Comparison of ENCODE assay signal across 13 cellular contexts in genomic region chr16:74169687-74170522, GRCh38.
DNase-seq lines count a peak whose midpoint lies in the region; ATAC-seq and TF ChIP-seq lines count a peak whose summit lies in the region.
"Had no signal": no experiment of that assay in that cellular context is flagged by ENCODE, and none has a peak within 500 bp of the region (broad histone marks: within the 10 kb centered on the region; RNA-seq: fewer than 3 reads in every experiment).

No MANE protein-coding gene starts in this region.

- H3K36me3 ChIP-seq in IMR-90 (ENCODE audit: control insufficient read depth, insufficient read depth, low read length) (no peaks in the 10 kb centered on the region), esophagus muscularis mucosa (no peaks in the 10 kb centered on the region)
- H3K36me3 ChIP-seq: BE2C, WERI-Rb-1 had no signal

- no CpG with 5 or more reads among the region's 12 CpGs for WGBS in IMR-90 (ENCODE audit: extremely low coverage in 2 of 2, insufficient read length in 1 of 2), 2 experiments
- WGBS in esophagus muscularis mucosa = 18% methylated on average over 12 of the region's 12 CpGs

- no peak overlapping the region for H3K56ac ChIP-seq in IMR-90 (ENCODE audit: extremely low read depth, insufficient read depth, low read length)

- no peak overlapping the region for H4K91ac ChIP-seq in IMR-90 (ENCODE audit: insufficient read depth, low read depth, low read length)

- POLR2A ChIA-PET in AG04450 (lab: Yijun Ruan, JAX) (no interaction called here), IMR-90 (lab: Charles Lee; ENCODE audit: unreplicated experiment) (no interaction called here)

- H3K4me3 ChIP-seq in AG04450 (ENCODE audit: low read depth, low read length) (peak overlapping the region; percentile 27), IMR-90 (ENCODE audit: insufficient read depth, low read depth, low read length) (0 out of 2 replicates have a peak overlapping the region, but pooled peaks have one; percentile 11), esophagus muscularis mucosa (peak overlapping the region; percentile 25 to 54 (median 37))

- H2BK5ac ChIP-seq in IMR-90 (ENCODE audit: low read depth, low read length, poor library complexity, severe bottlenecking) = no peak overlapping the region

- H3K4me3 Mint-ChIP-seq in osteocyte (ENCODE audit: unreplicated experiment) (peak overlapping the region; percentile 15), nephron progenitor cell (no peak overlapping the region)

- no peak for TF ChIP-seq RAD21 in IMR-90 (IDR thresholded peaks at IDR 0.05; ENCODE audit: low read length)

- H3K27me3 ChIP-seq in AG04450 (ENCODE audit: control insufficient read depth, insufficient read depth, low read length) = no peaks in the 10 kb centered on the region
- no peaks in the 10 kb centered on the region for H3K27me3 ChIP-seq in IMR-90 (ENCODE audit: control insufficient read depth, insufficient read depth, low read length)
- no peaks in the 10 kb centered on the region for H3K27me3 ChIP-seq in esophagus muscularis mucosa
- H3K27me3 ChIP-seq: BE2C had no signal

- H3K9me3 ChIP-seq in AG04450 (ENCODE audit: control insufficient read depth, insufficient read depth, low read length) (no peaks in the 10 kb centered on the region), IMR-90 (ENCODE audit: control insufficient read depth, insufficient read depth, low read length) (no peaks in the 10 kb centered on the region), esophagus muscularis mucosa (no peaks in the 10 kb centered on the region)
- H3K9me3 ChIP-seq: BE2C had no signal

- H3K27ac ChIP-seq in AG04450 (ENCODE audit: low read depth, low read length) (no peak overlapping the region), IMR-90 (ENCODE audit: insufficient read depth, low read length) (peak overlapping the region; percentile 74; the same call in 1 of the 2 replicates), esophagus muscularis mucosa (replicated peaks in 1 of 4) (peak overlapping the region in 3 of 4 donors; percentile 5 to 43 (median 33))
- H3K27ac ChIP-seq: WERI-Rb-1 had no signal

- H3K36me3 Mint-ChIP-seq in osteocyte (ENCODE audit: unreplicated experiment) (no peaks in the 10 kb centered on the region), nephron progenitor cell (ENCODE audit: low read depth) (no peaks in the 10 kb centered on the region)

- no peak overlapping the region for H3K23ac ChIP-seq in IMR-90 (ENCODE audit: low read depth, low read length)

- H3K27ac Mint-ChIP-seq in osteocyte (ENCODE audit: unreplicated experiment) = no peak overlapping the region
- H3K27ac Mint-ChIP-seq in nephron progenitor cell = no peak overlapping the region

- no peak overlapping the region for H3K9ac ChIP-seq in IMR-90 (ENCODE audit: low read depth, low read length)

- H3K9me1 ChIP-seq in IMR-90 (ENCODE audit: insufficient read depth, low read length) = no peaks in the 10 kb centered on the region

- H3K79me1 ChIP-seq in IMR-90 (ENCODE audit: low read depth in 1 of 2, low read length in 2 of 2) = no peaks in the 10 kb centered on the region

- no TSS peak for BruUV-seq in IMR-90 (replicated peaks; lab: Mats Ljungman, UMichigan)

- H3K9me3 Mint-ChIP-seq in osteocyte (ENCODE audit: unreplicated experiment) (no peaks in the 10 kb centered on the region), nephron progenitor cell (peaks cover 5% of the 10 kb centered on the region)

- peak overlapping the region; percentile 86 for H3K4me2 ChIP-seq in IMR-90 (ENCODE audit: low read depth, low read length)

- ATAC-seq in IMR-90 (ENCODE audit: low read depth) = peak; percentile 91

- H2BK120ac ChIP-seq in IMR-90 (ENCODE audit: low read depth, low read length) = no peak overlapping the region

- H2AK9ac ChIP-seq in IMR-90 (replicated peaks; ENCODE audit: low read depth, low read length, poor library complexity) = no peak overlapping the region

- in situ Hi-C loops in IMR-90 (cut with MboI; ENCODE audit: low sequenced_read_pairs) = no loop called here

- H3K4me1 ChIP-seq in IMR-90 (ENCODE audit: control insufficient read depth, insufficient read depth, low read length) (no peaks in the 10 kb centered on the region; the same call in 1 of the 2 replicates), esophagus muscularis mucosa (peaks cover 0 to 19% (median 8%) of the 10 kb centered on the region in 4 donors)
- H3K4me1 ChIP-seq: BE2C had no signal

- no peak overlapping the region for H3K4ac ChIP-seq in IMR-90 (ENCODE audit: low read depth, low read length)

- no peak for TF ChIP-seq EP300 in esophagus muscularis mucosa (IDR thresholded peaks at IDR 0.05)

- DNase-seq in AG04450 (ENCODE audit: low read depth, low spot score) (peak; percentile 71), IMR-90 (peak; percentile 79), esophagus muscularis mucosa (ENCODE audit: extremely low spot score) (no peak), osteocyte (ENCODE audit: extremely low spot score, unreplicated experiment) (no peak), NOMO-1 treated with dmso at 0.1 percent for 144 hours (lab: John Stamatoyannopoulos, UW; ENCODE audit: unreplicated experiment) (no peak), OCI-M1 (lab: John Stamatoyannopoulos, UW) (no peak), NCI-H146 treated with DMSO at 0.1 percent for 48 hours (lab: John Stamatoyannopoulos, UW; ENCODE audit: unreplicated experiment) (no peak), nephron progenitor cell (no peak)
- DNase-seq: activated gamma-delta T cell treated with Interleukin-2 at 50 U/mL for 16 hours, BE2C, left cardiac atrium, NCI-H1105, WERI-Rb-1 had no signal

- peaks cover 5% of the 10 kb centered on the region for H3K27me3 Mint-ChIP-seq in osteocyte (ENCODE audit: unreplicated experiment)
- H3K27me3 Mint-ChIP-seq in nephron progenitor cell (ENCODE audit: low read depth, poor library complexity) = no peaks in the 10 kb centered on the region

- H2BK20ac ChIP-seq in IMR-90 (ENCODE audit: low read depth, low read length) = no peak overlapping the region

- no peak overlapping the region for H3K14ac ChIP-seq in IMR-90 (replicated peaks; ENCODE audit: low read depth, low read length)

- no peak overlapping the region for H2AFZ ChIP-seq in IMR-90 (replicated peaks; ENCODE audit: low read length, poor library complexity)

- no peak overlapping the region for H4K8ac ChIP-seq in IMR-90 (ENCODE audit: low read depth in 2 of 2, low read length in 2 of 2)

- no peak overlapping the region; the same call in 1 of the 2 replicates for H4K5ac ChIP-seq in IMR-90 (ENCODE audit: low read depth, low read length)

- H3K18ac ChIP-seq in IMR-90 (ENCODE audit: low read depth, low read length) = no peak overlapping the region; the same call in 1 of the 2 replicates

- TF ChIP-seq CTCF in AG04450 (IDR thresholded peaks at IDR 0.05; ENCODE audit: low read depth, low read length) (no peak), IMR-90 (conservative IDR thresholded peaks at IDR 0.05; ENCODE audit: low read depth, low read length) (no peak), esophagus muscularis mucosa (IDR thresholded peaks at IDR 0.05) (no peak), osteocyte (IDR thresholded peaks at IDR 0.05) (no peak), nephron progenitor cell (IDR thresholded peaks at IDR 0.05) (no peak)

- dilution Hi-C loops in IMR-90 (cut with HindIII; ENCODE audit: low sequenced_read_pairs, unreplicated experiment) = no loop called here

- peaks cover 4% of the 10 kb centered on the region for H3K4me1 Mint-ChIP-seq in osteocyte (ENCODE audit: unreplicated experiment)
- H3K4me1 Mint-ChIP-seq in nephron progenitor cell = peaks cover 3% of the 10 kb centered on the region

- CTCF ChIA-PET in AG04450 (lab: Charles Lee) (no interaction called here), IMR-90 (lab: Yijun Ruan, JAX) (interaction anchor here (0.6 kb wide), 1 partner anchor 62 kb away, joined by 3 read pairs; no protein-coding TSS in a partner anchor)

- no peak overlapping the region for H2BK15ac ChIP-seq in IMR-90 (ENCODE audit: low read depth, low read length)

- H4K20me1 ChIP-seq in IMR-90 (ENCODE audit: insufficient read depth, low read length) = no peaks in the 10 kb centered on the region

- no peak overlapping the region for H2AK5ac ChIP-seq in IMR-90 (ENCODE audit: low read depth, low read length)

- intact Hi-C loops in IMR-90 (cut with micrococcal nuclease) (no loop called here), esophagus muscularis mucosa (cut with DNase I) (no loop called here)

- TF ChIP-seq POLR2A in IMR-90 (IDR thresholded peaks at IDR 0.05; ENCODE audit: low read depth, low read length) = no peak
- no peak for TF ChIP-seq POLR2A in esophagus muscularis mucosa (IDR thresholded peaks at IDR 0.05; ENCODE audit: low read depth)

TF ChIP-seq in IMR-90, 13 proteins besides CTCF, POLR2A, EP300 and RAD21:
- TF ChIP-seq MAFK (IDR thresholded peaks at IDR 0.05; ENCODE audit: low read depth, low read length) (0 out of 2 replicates have a peak, but pooled peaks have one; percentile 21), RCOR1 (IDR thresholded peaks at IDR 0.05; ENCODE audit: insufficient replicate concordance, low read length) (no peak)

Comparison
In these comparisons a context has a peak if more than half of its experiments do, and no peak if none do; other contexts are left out.
1. DNase-seq: peak in AG04450 (single experiment) and IMR-90 (single experiment); none in esophagus muscularis mucosa (single experiment), osteocyte (single experiment), NOMO-1 treated with dmso at 0.1 percent for 144 hours (single experiment), OCI-M1 (single experiment), NCI-H146 treated with DMSO at 0.1 percent for 48 hours (single experiment) and nephron progenitor cell (single experiment).
2. Peak in every context shown above with its lines, with median percentiles within 50 percentile points of each other: H3K4me3 ChIP-seq.